ENCODE assay signal across 12 cellular contexts in genomic region chr17:47713980-47714689, GRCh38. TPM values are rescaled to one million over a fixed set of nuclear protein-coding genes. Genes with fewer than 3 reads are reported as not detected.
DNase-seq lines count a peak whose midpoint lies in the region; ATAC-seq and TF ChIP-seq lines count a peak whose summit lies in the region.
"Had no signal": no experiment of that assay in that cellular context is flagged by ENCODE, and none has a peak within 500 bp of the region (broad histone marks: within the 10 kb centered on the region; RNA-seq: fewer than 3 reads in every experiment).

No MANE protein-coding gene starts in this region.

- H3K36me3 Mint-ChIP-seq in CD8-positive, alpha-beta memory T cell = peaks cover 4 to 18% (median 4%) of the 10 kb centered on the region in 3 donors
- H3K36me3 Mint-ChIP-seq in CD4-positive, alpha-beta T cell (ENCODE audit: low read depth) = no peaks in the 10 kb centered on the region

- H3K4me3 Mint-ChIP-seq in CD8-positive, alpha-beta memory T cell = peak overlapping the region; percentile 7 to 93 (median 72)
- H3K4me3 Mint-ChIP-seq in CD4-positive, alpha-beta T cell = no peak overlapping the region

- H3K27ac ChIP-seq in CD8-positive, alpha-beta memory T cell (ENCODE audit: low read depth, low read length) = no peak overlapping the region
- H3K27ac ChIP-seq in CD4-positive, alpha-beta T cell (ENCODE audit: low read depth, low read length) = no peak overlapping the region

- no peak overlapping the region for H3K4me3 ChIP-seq in CD8-positive, alpha-beta memory T cell (ENCODE audit: low read length)

- H3K27ac Mint-ChIP-seq in CD8-positive, alpha-beta memory T cell = peak overlapping the region; percentile 50 to 97 (median 87)
- H3K27ac Mint-ChIP-seq in CD4-positive, alpha-beta T cell = no peak overlapping the region

- H3K4me1 ChIP-seq in CD8-positive, alpha-beta memory T cell (ENCODE audit: insufficient read depth, low read length) = peaks cover 77% of the 10 kb centered on the region

- H3K27me3 Mint-ChIP-seq in CD8-positive, alpha-beta memory T cell = no peaks in the 10 kb centered on the region
- no peaks in the 10 kb centered on the region for H3K27me3 Mint-ChIP-seq in CD4-positive, alpha-beta T cell

- no peak for ATAC-seq in CD4-positive, alpha-beta T cell (ENCODE audit: poor library complexity)
- no peak for ATAC-seq in GM18520 (IDR thresholded peaks at IDR 0.05; ENCODE audit: unreplicated experiment)
- ATAC-seq: Right ventricle myocardium inferior had no signal

- no peaks in the 10 kb centered on the region for H3K27me3 ChIP-seq in CD8-positive, alpha-beta memory T cell (ENCODE audit: insufficient read depth, low read length, poor library complexity, severe bottlenecking)
- no peaks in the 10 kb centered on the region for H3K27me3 ChIP-seq in CD4-positive, alpha-beta T cell (ENCODE audit: control insufficient read depth, insufficient read depth, low read length)

- H3K4me1 Mint-ChIP-seq in CD8-positive, alpha-beta memory T cell = peaks cover 72 to 80% (median 79%) of the 10 kb centered on the region in 3 donors
- H3K4me1 Mint-ChIP-seq in CD4-positive, alpha-beta T cell (ENCODE audit: low read depth) = peaks cover 46% of the 10 kb centered on the region

- no peaks in the 10 kb centered on the region for H3K9me3 Mint-ChIP-seq in CD8-positive, alpha-beta memory T cell
- H3K9me3 Mint-ChIP-seq in CD4-positive, alpha-beta T cell = no peaks in the 10 kb centered on the region

- H3K9me3 ChIP-seq in CD8-positive, alpha-beta memory T cell (ENCODE audit: low read length) = no peaks in the 10 kb centered on the region
- no peaks in the 10 kb centered on the region for H3K9me3 ChIP-seq in CD4-positive, alpha-beta T cell (ENCODE audit: control insufficient read depth, low read length)

- no peak for DNase-seq in CD8-positive, alpha-beta memory T cell
- DNase-seq in left kidney (ENCODE audit: low read depth, low spot score) (peak; percentile 39), foreskin melanocyte (no peak), cerebellum (ENCODE audit: low spot score) (no peak)
- no peak for DNase-seq in CD4-positive, alpha-beta T cell
- DNase-seq: IMR-90, NCI-H1105 treated with DMSO at 0.1 percent for 48 hours, NCI-H446 treated with DMSO at 0.1 percent for 48 hours had no signal

- POLR2A ChIA-PET in CD8-positive, alpha-beta memory T cell (lab: Charles Lee) = no interaction called here
- POLR2A ChIA-PET in CD4-positive, alpha-beta T cell (lab: Charles Lee) = no interaction called here

- peaks cover 8% of the 10 kb centered on the region for H3K36me3 ChIP-seq in CD8-positive, alpha-beta memory T cell (ENCODE audit: insufficient read depth, low read length)

- TF ChIP-seq CTCF in GM12874 (IDR thresholded peaks at IDR 0.05; ENCODE audit: insufficient read depth, low read depth, low read length) = peak; percentile 40
- TF ChIP-seq CTCF in CD4-positive, alpha-beta T cell (IDR thresholded peaks at IDR 0.05) = no peak

- CTCF ChIA-PET in CD8-positive, alpha-beta memory T cell (lab: Charles Lee) = interaction anchor here (0.6 to 7.1 kb wide), 8 partner anchors 8 to 87 kb away, joined by 3 to 84 read pairs (median 4); partner anchors contain the start of gene TBX21
- CTCF ChIA-PET in CD4-positive, alpha-beta T cell (lab: Charles Lee) = interaction anchor here (1.0 kb wide), 1 partner anchor 21 kb away, joined by 3 read pairs; no protein-coding TSS in a partner anchor

- intact Hi-C loops in CD4-positive, alpha-beta T cell (cut with DNase I, micrococcal nuclease) = no loop called here

TF ChIP-seq in PFSK-1, 5 proteins besides CTCF, POLR2A, EP300 and RAD21:
- TF ChIP-seq SIN3A (IDR thresholded peaks at IDR 0.05; ENCODE audit: borderline replicate concordance, insufficient read depth, low read length) = no peak
- peak; percentile 9 to 78; a peak in 2 of 4 replicates for TF ChIP-seq REST (IDR thresholded peaks at IDR 0.05; ENCODE audit: insufficient read depth in 1 of 2, low read depth in 2 of 2, low read length in 2 of 2)
- no peak for TF ChIP-seq TAF1 (IDR thresholded peaks at IDR 0.05; ENCODE audit: borderline replicate concordance, insufficient read depth, low read length)
- no peak for TF ChIP-seq POLR2AphosphoS5 (IDR thresholded peaks at IDR 0.05; ENCODE audit: low read depth, low read length)

RNA-seq across cellular contexts. Expression of gene TBX21, which starts 18.9 kb away (rescaled TPM):
- 10 to 100 TPM; 37.8 to 39.8 TPM for total RNA-seq in CD8-positive, alpha-beta memory T cell
- 59.6 TPM for polyA plus RNA-seq in CD8-positive, alpha-beta memory T cell
- not detected for polyA plus RNA-seq in PFSK-1 (2012; ENCODE audit: insufficient read length, low read depth)
- total RNA-seq in CD4-positive, alpha-beta T cell = 10 to 100 TPM; 10.6 to 12.3 TPM
- total RNA-seq in cerebellum = 0.45 TPM
- total RNA-seq: IMR-90 had no signal
- polyA plus RNA-seq: IMR-90 had no signal

RNA-seq across cellular contexts. Expression of gene TBKBP1, which starts 20.2 kb away (rescaled TPM):
- 1 to 10 TPM; 6.6 to 6.7 TPM for total RNA-seq in CD8-positive, alpha-beta memory T cell
- polyA plus RNA-seq in CD8-positive, alpha-beta memory T cell = 1.8 TPM
- polyA plus RNA-seq in PFSK-1 (2012; ENCODE audit: insufficient read length, low read depth) = 50.4 TPM
- total RNA-seq in CD4-positive, alpha-beta T cell = 1 to 10 TPM; 2.4 to 3.0 TPM
- 10.5 TPM for total RNA-seq in cerebellum
